In the genomic region with DNA sequence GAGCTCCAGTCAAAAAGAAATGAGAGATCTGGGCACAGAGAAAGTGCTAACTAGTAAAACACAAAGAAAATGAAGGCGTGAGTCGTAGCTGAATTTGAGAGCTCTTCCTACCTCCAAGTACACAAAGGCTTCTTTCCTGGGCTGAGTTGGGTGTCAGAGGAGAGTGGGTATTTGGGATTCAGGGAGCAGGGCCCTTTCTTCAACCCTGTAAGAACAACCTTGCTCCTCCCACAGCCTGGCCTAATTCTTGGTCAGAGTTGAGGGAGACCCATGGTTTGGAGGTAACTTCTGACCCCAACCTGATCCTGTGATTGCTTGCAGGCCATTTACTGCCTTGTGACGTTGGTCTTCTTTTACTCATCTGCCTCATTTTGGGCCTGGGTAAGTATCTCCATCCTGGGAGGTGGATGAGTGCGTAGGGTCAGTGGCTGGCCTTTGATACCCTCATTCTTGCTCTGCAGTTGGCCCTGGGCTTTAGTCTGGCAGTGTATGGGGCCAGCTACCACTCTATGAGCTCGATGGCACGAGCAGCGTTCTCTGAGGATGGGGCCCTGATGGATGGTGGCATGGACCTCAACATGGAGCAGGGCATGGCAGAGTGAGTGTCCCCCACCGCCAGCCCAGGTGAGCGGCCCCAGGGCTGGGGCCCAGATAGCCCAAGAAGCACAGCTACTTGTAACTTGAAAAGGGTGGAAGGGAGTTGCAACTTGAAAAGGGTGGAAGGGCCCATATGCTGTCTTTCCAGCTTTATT, we compare ENCODE assay signal across 8 cellular contexts. TPM values are rescaled to one million over a fixed set of nuclear protein-coding genes. Genes with fewer than 3 reads are reported as not detected.
A peak's percentile ranks its signal among the peaks of the same experiment; 100 is the strongest.
DNase-seq lines count a peak whose midpoint lies in the region; ATAC-seq and TF ChIP-seq lines count a peak whose summit lies in the region.

No MANE protein-coding gene starts in this region.

- peaks cover 8% of the 10 kb centered on the region for H3K79me1 ChIP-seq in trophoblast cell (ENCODE audit: low read length)

- H4K12ac ChIP-seq in trophoblast cell (ENCODE audit: low read depth, low read length), result no peak overlapping the region

- no CpG with 5 or more reads among the region's 9 CpGs for WGBS in trophoblast cell (ENCODE audit: extremely low coverage, insufficient coverage, insufficient read length)

- H4K91ac ChIP-seq in trophoblast cell (ENCODE audit: low read depth, low read length), result no peak overlapping the region

- peak overlapping the region; percentile 26 for H4K8ac ChIP-seq in trophoblast cell (ENCODE audit: low read depth, low read length)

- H3K4me3 ChIP-seq in GM06990 (replicated peaks; ENCODE audit: low read depth, low read length) (peak overlapping the region; percentile 85), PC-3 (ENCODE audit: low read length) (peak overlapping the region; percentile 100), trophoblast cell (ENCODE audit: low read depth, low read length) (no peak overlapping the region)

- no peak overlapping the region for H3K14ac ChIP-seq in trophoblast cell (ENCODE audit: low read length)

- H3K27ac ChIP-seq in PC-3 (ENCODE audit: low read length), result no peak overlapping the region
- H3K27ac ChIP-seq in epithelial cell of prostate, result peak overlapping the region; percentile 63
- no peak overlapping the region for H3K27ac ChIP-seq in trophoblast cell (ENCODE audit: low read depth, low read length)

- H3K27me3 ChIP-seq in GM06990 (replicated peaks; ENCODE audit: control insufficient read depth, insufficient read depth, low read length) (no peaks in the 10 kb centered on the region), PC-3 (ENCODE audit: low read length) (no peaks in the 10 kb centered on the region), trophoblast cell (ENCODE audit: insufficient read depth, low read length) (no peaks in the 10 kb centered on the region)

- peaks cover 19% of the 10 kb centered on the region for H3K79me2 ChIP-seq in PC-3 (ENCODE audit: low read length)
- H3K79me2 ChIP-seq in trophoblast cell (ENCODE audit: control insufficient read depth, insufficient read depth, low read length, poor library complexity), result peaks cover 9% of the 10 kb centered on the region

- no peak overlapping the region for H3K18ac ChIP-seq in trophoblast cell (ENCODE audit: low read length)

- H3K36me3 ChIP-seq in GM06990 (ENCODE audit: control insufficient read depth, insufficient read depth, low read length) (peaks cover 34% of the 10 kb centered on the region), PC-3 (ENCODE audit: low read depth, low read length) (peaks cover 18% of the 10 kb centered on the region; the same call in 1 of the 2 replicates), trophoblast cell (ENCODE audit: control insufficient read depth in 1 of 2, insufficient read depth in 2 of 2, low read length in 2 of 2) (peaks cover 41% of the 10 kb centered on the region in 2 experiments)

- H2AFZ ChIP-seq in PC-3 (ENCODE audit: low read length), result no peak overlapping the region
- H2AFZ ChIP-seq in trophoblast cell (ENCODE audit: insufficient read depth, low read length, poor library complexity), result no peak overlapping the region

- H3K4me2 ChIP-seq in PC-3 (ENCODE audit: low read length) (peak overlapping the region; percentile 84), trophoblast cell (ENCODE audit: low read length) (peak overlapping the region; percentile 76)

- POLR2A ChIA-PET in PC-3 (lab: Charles Lee; ENCODE audit: unreplicated experiment), result no interaction called here

- H2BK12ac ChIP-seq in trophoblast cell (ENCODE audit: low read length), result no peak overlapping the region

- H3F3A ChIP-seq in PC-3 (ENCODE audit: low read length, unreplicated experiment), result no peaks in the 10 kb centered on the region

- no peak overlapping the region for H2BK5ac ChIP-seq in trophoblast cell (ENCODE audit: low read depth, low read length, poor library complexity)

- intact Hi-C loops in PC-3 (cut with micrococcal nuclease), result no loop called here
- intact Hi-C loops in posterior cingulate gyrus (cut with DNase I), result no loop called here

- H4K20me1 ChIP-seq in PC-3 (ENCODE audit: low read length), result no peaks in the 10 kb centered on the region

- DNase-seq in GM06990 (ENCODE audit: extremely low read depth, insufficient read length) (no peak), PC-3 (no peak), epithelial cell of prostate (ENCODE audit: low read depth, low spot score) (no peak), trophoblast cell (no peak), islet precursor cell (no peak), posterior cingulate gyrus (no peak), GM19238 (ENCODE audit: insufficient read length, low spot score) (no peak), GM13976 (ENCODE audit: low spot score) (no peak)

- no TSS peak for BruUV-seq in PC-3 (replicated peaks; lab: Mats Ljungman, UMichigan)

- CTCF ChIA-PET in PC-3 (lab: Charles Lee), result interaction anchor here (1.7 kb wide), 1 partner anchor 16 kb away, joined by 5 read pairs; no protein-coding TSS in a partner anchor

- H3K4ac ChIP-seq in trophoblast cell (ENCODE audit: low read depth, low read length), result peak overlapping the region; percentile 98

- in situ Hi-C loops in GM13976 (cut with MboI; ENCODE audit: low sequenced_read_pairs, unreplicated experiment), result no loop called here

- H3K4me1 ChIP-seq in PC-3 (ENCODE audit: insufficient read depth, low read length), result peaks cover 12% of the 10 kb centered on the region; the same call in 1 of the 2 replicates
- H3K4me1 ChIP-seq in trophoblast cell (ENCODE audit: control insufficient read depth in 1 of 2, insufficient read depth in 2 of 2, low read length in 2 of 2), result peaks cover 12% of the 10 kb centered on the region in 2 experiments

- TF ChIP-seq CTCF in GM06990 (IDR thresholded peaks at IDR 0.05; ENCODE audit: insufficient read depth, low read length, poor library complexity, severe bottlenecking) (no peak), PC-3 (conservative IDR thresholded peaks at IDR 0.05; ENCODE audit: low read depth, low read length) (no peak), GM13976 (IDR thresholded peaks at IDR 0.05; ENCODE audit: borderline replicate concordance, control extremely low read depth, extremely low read depth, insufficient read depth, missing control alignments) (no peak)

- H3K23ac ChIP-seq in trophoblast cell (ENCODE audit: low read length), result no peak overlapping the region

- no peaks in the 10 kb centered on the region for H3K9me2 ChIP-seq in PC-3 (replicated peaks; ENCODE audit: low read length)

- H3K9ac ChIP-seq in PC-3 (ENCODE audit: low read length) (no peak overlapping the region), trophoblast cell (ENCODE audit: low read length) (no peak overlapping the region)

- H3K9me3 ChIP-seq in PC-3 (ENCODE audit: low read length) (no peaks in the 10 kb centered on the region), trophoblast cell (ENCODE audit: insufficient read depth, low read depth, low read length) (no peaks in the 10 kb centered on the region)

- ATAC-seq in PC-3, result no peak

- no peak overlapping the region for H2AK5ac ChIP-seq in trophoblast cell (ENCODE audit: low read length)

- no peak overlapping the region for H2BK120ac ChIP-seq in trophoblast cell (ENCODE audit: insufficient read depth, low read length, poor library complexity)

RNA-seq across cellular contexts. Expression of a gene that starts 1.3 kb away (rescaled TPM):
- total RNA-seq in PC-3 (2014; rRNA removed), result 35.4 and 36.6 TPM in 2 replicates
- 44.5 and 47.1 TPM in 2 replicates for polyA plus RNA-seq in trophoblast cell (2013)

RNA-seq across cellular contexts. Expression of a gene that starts 19.1 kb away (rescaled TPM):
- total RNA-seq in PC-3 (2014; rRNA removed), result 45.5 and 57.1 TPM in 2 replicates
- 15.3 and 16.6 TPM in 2 replicates for polyA plus RNA-seq in trophoblast cell (2013)

RNA-seq across cellular contexts. Expression of a gene that starts 20.6 kb away (rescaled TPM):
- total RNA-seq in PC-3 (2014; rRNA removed), result 0.81 and 1.1 TPM in 2 replicates
- polyA plus RNA-seq in trophoblast cell (2013), result 0.63 and 0.68 TPM in 2 replicates

RNA-seq across cellular contexts. Expression of a gene that starts 29.3 kb away (rescaled TPM):
- 1.6 and 2.2 TPM in 2 replicates for total RNA-seq in PC-3 (2014; rRNA removed)
- 2.8 and 3.1 TPM in 2 replicates for polyA plus RNA-seq in trophoblast cell (2013)

RNA-seq across cellular contexts. Expression of a gene that starts 36.3 kb away (rescaled TPM):
- total RNA-seq in PC-3 (2014; rRNA removed), result 86.2 and 107 TPM in 2 replicates
- 33.7 and 35.5 TPM in 2 replicates for polyA plus RNA-seq in trophoblast cell (2013)
